Comparison of ENCODE assay signal across 30 cellular contexts in genomic region chr6:87127737-87128136, GRCh38. TPM values are rescaled to one million over a fixed set of nuclear protein-coding genes. Genes with fewer than 3 reads are reported as not detected.
"Had no signal": no experiment of that assay in that cellular context is flagged by ENCODE, and none has a peak within 500 bp of the region (broad histone marks: within the 10 kb centered on the region; RNA-seq: fewer than 3 reads in every experiment).

No MANE protein-coding gene starts in this region.

- H3K27me3 Mint-ChIP-seq: progenitor cell of endocrine pancreas had no signal

- H3K4me1 ChIP-seq: neural progenitor cell, parathyroid adenoma, psoas muscle, right lobe of liver, sigmoid colon, thyroid gland, tibial nerve, upper lobe of left lung, vagina had no signal

- H2AFZ ChIP-seq: neural progenitor cell, parathyroid adenoma had no signal

- H3K27ac Mint-ChIP-seq: naive thymus-derived CD8-positive, alpha-beta T cell; natural killer cell treated with Interleukin-12 subunit alpha and Interleukin-12 subunit beta and Interleukin-15 and Interleukin-18, amount 100 ng/mL, for 72 hours; nephron progenitor cell; neural progenitor cell; progenitor cell of endocrine pancreas; stimulated activated effector memory CD8-positive, alpha-beta T cell treated with anti-CD3 and anti-CD28 coated beads, Interleukin-12 subunit alpha, Interleukin-12 subunit beta, amount 100 ng/mL, for 72 hours; stimulated activated naive B cell treated with anti-CD40 and anti-IgM and Interleukin-4, amounts not matched to agents 10 μg/mL and 1 μg/mL and 100 μg/mL, for 72 hours; stimulated activated naive CD8-positive, alpha-beta T cell treated with anti-CD3 and anti-CD28 coated beads, Interleukin-15, Interleukin-2, amounts not matched to agents 100 ng/mL and 50 ng/mL, for 24 hours had no signal

- DNase-seq: naive thymus-derived CD8-positive, alpha-beta T cell; nephron progenitor cell; occipital lobe; ovary; posterior cingulate gyrus; psoas muscle; right cardiac atrium; right lobe of liver; sigmoid colon; small intestine; stimulated activated CD4-positive, alpha-beta T cell treated with anti-CD3 and anti-CD28 coated beads, Interleukin-15, amount 100 ng/mL, for 24 hours; stimulated activated CD4-positive, alpha-beta T cell treated with anti-CD3 and anti-CD28 coated beads, Interleukin-2, amount 100 ng/mL, for 24 hours; stimulated activated CD4-positive, alpha-beta T cell treated with anti-CD3 and anti-CD28 coated beads, Interleukin-2, amount 100 ng/mL, for 48 hours; stimulated activated CD4-positive, alpha-beta T cell treated with anti-CD3 and anti-CD28 coated beads, Interleukin-4, amount 100 ng/mL, for 24 hours; stimulated activated naive B cell treated with anti-CD40 and anti-IgM and Interleukin-4, amounts not matched to agents 10 μg/mL and 1 μg/mL and 100 μg/mL, for 72 hours; stimulated activated naive CD4-positive, alpha-beta T cell treated with Interleukin-2 at 50 U/mL for 16 hours; stomach; thyroid gland; trophoblast cell; upper lobe of left lung had no signal

- H3K4me3 ChIP-seq: neural progenitor cell, ovary, psoas muscle, right lobe of liver, sigmoid colon, stomach, thoracic aorta, thyroid gland, tibial nerve, upper lobe of left lung, vagina had no signal

- H3K27me3 ChIP-seq: neural progenitor cell, ovary, right lobe of liver, thyroid gland, vagina had no signal

- H3K79me2 ChIP-seq: parathyroid adenoma had no signal

- H3K36me3 ChIP-seq: neural progenitor cell, ovary, right lobe of liver, sigmoid colon, stomach, thoracic aorta, thyroid gland, tibial nerve, upper lobe of left lung, vagina had no signal

- H3K9me3 ChIP-seq: ovary, psoas muscle, right lobe of liver, sigmoid colon, thoracic aorta, thyroid gland, upper lobe of left lung, vagina had no signal

- H3K4me3 Mint-ChIP-seq: naive thymus-derived CD8-positive, alpha-beta T cell; natural killer cell treated with Interleukin-12 subunit alpha and Interleukin-12 subunit beta and Interleukin-15 and Interleukin-18, amount 100 ng/mL, for 72 hours; nephron progenitor cell; neural progenitor cell; stimulated activated effector memory CD8-positive, alpha-beta T cell treated with anti-CD3 and anti-CD28 coated beads, Interleukin-12 subunit alpha, Interleukin-12 subunit beta, amount 100 ng/mL, for 72 hours; stimulated activated naive B cell treated with anti-CD40 and anti-IgM and Interleukin-4, amounts not matched to agents 10 μg/mL and 1 μg/mL and 100 μg/mL, for 72 hours; stimulated activated naive CD8-positive, alpha-beta T cell treated with anti-CD3 and anti-CD28 coated beads, Interleukin-15, Interleukin-2, amounts not matched to agents 100 ng/mL and 50 ng/mL, for 24 hours had no signal

- H3K27ac ChIP-seq: neural progenitor cell, ovary, parathyroid adenoma, psoas muscle, right lobe of liver, sigmoid colon, stomach, thoracic aorta, thyroid gland, tibial nerve, upper lobe of left lung, vagina had no signal

- H3K9me3 Mint-ChIP-seq: natural killer cell treated with Interleukin-12 subunit alpha and Interleukin-12 subunit beta and Interleukin-15 and Interleukin-18, amount 100 ng/mL, for 72 hours; stimulated activated effector memory CD8-positive, alpha-beta T cell treated with anti-CD3 and anti-CD28 coated beads, Interleukin-12 subunit alpha, Interleukin-12 subunit beta, amount 100 ng/mL, for 72 hours; stimulated activated naive CD8-positive, alpha-beta T cell treated with anti-CD3 and anti-CD28 coated beads, Interleukin-15, Interleukin-2, amounts not matched to agents 100 ng/mL and 50 ng/mL, for 24 hours had no signal

- FAIRE-seq: urothelium cell line had no signal

- H3K4me1 Mint-ChIP-seq: nephron progenitor cell; neural progenitor cell; stimulated activated effector memory CD8-positive, alpha-beta T cell treated with anti-CD3 and anti-CD28 coated beads, Interleukin-12 subunit alpha, Interleukin-12 subunit beta, amount 100 ng/mL, for 72 hours had no signal

- H3K9ac ChIP-seq: neural progenitor cell, parathyroid adenoma had no signal

- H3K36me3 Mint-ChIP-seq: natural killer cell treated with Interleukin-12 subunit alpha and Interleukin-12 subunit beta and Interleukin-15 and Interleukin-18, amount 100 ng/mL, for 72 hours; stimulated activated effector memory CD8-positive, alpha-beta T cell treated with anti-CD3 and anti-CD28 coated beads, Interleukin-12 subunit alpha, Interleukin-12 subunit beta, amount 100 ng/mL, for 72 hours; stimulated activated naive B cell treated with anti-CD40 and anti-IgM and Interleukin-4, amounts not matched to agents 10 μg/mL and 1 μg/mL and 100 μg/mL, for 72 hours had no signal

- H3K4me2 ChIP-seq: neural progenitor cell had no signal

RNA-seq across cellular contexts. Expression of gene CGA, which starts 32.8 kb away (rescaled TPM):
- polyA plus RNA-seq: naive thymus-derived CD8-positive, alpha-beta T cell; ovary; sigmoid colon; small intestine; stomach had no signal
